In genomic region chr5:173016621-173017046, GRCh38 we compare ENCODE assay signal across 8 cellular contexts. TPM values are rescaled to one million over a fixed set of nuclear protein-coding genes. Genes with fewer than 3 reads are reported as not detected.
DNase-seq lines count a peak whose midpoint lies in the region; ATAC-seq and TF ChIP-seq lines count a peak whose summit lies in the region.

No MANE protein-coding gene starts in this region.

- dilution Hi-C loops in mammary epithelial cell (cut with HindIII; ENCODE audit: low sequenced_read_pairs) = no loop called here

- H3K4me1 ChIP-seq in mammary epithelial cell (ENCODE audit: insufficient read depth, low read length) (peaks cover 26% of the 10 kb centered on the region), suprapubic skin (peaks cover 40% of the 10 kb centered on the region)

- H3K9me3 ChIP-seq in mammary epithelial cell (replicated peaks; ENCODE audit: insufficient read depth, low read length) (no peaks in the 10 kb centered on the region), suprapubic skin (no peaks in the 10 kb centered on the region)

- intact Hi-C loops in mammary epithelial cell (cut with micrococcal nuclease) = no loop called here

- no peaks in the 10 kb centered on the region for H3K27me3 ChIP-seq in mammary epithelial cell (ENCODE audit: insufficient read depth, low read length)
- H3K27me3 ChIP-seq in layer of hippocampus (ENCODE audit: control insufficient read depth, insufficient read depth, low read length) = no peaks in the 10 kb centered on the region
- H3K27me3 ChIP-seq in suprapubic skin = no peaks in the 10 kb centered on the region

- 14% methylated on average over 4 of the region's 4 CpGs for WGBS in mammary epithelial cell (ENCODE audit: low coverage, missing lambda C conversion rate)
- WGBS in suprapubic skin = 42% methylated on average over 4 of the region's 4 CpGs

- DNase-seq in activated effector memory CD4-positive, alpha-beta T cell treated with anti-CD3 and anti-CD28 coated beads, Interleukin-2, amount 50 U/mL, for 16 hours = peak; percentile 12
- DNase-seq in activated effector memory CD4-positive, alpha-beta T cell treated with Interleukin-2 at 50 U/mL for 16 hours = no peak
- DNase-seq in mammary epithelial cell (peak; percentile 89), suprapubic skin (ENCODE audit: low spot score in 2 of 2) (peak in 1 of 2 donors; percentile 23), DMS79 (lab: John Stamatoyannopoulos, UW) (no peak), NCI-H2171 treated with DMSO at 0.1 percent for 48 hours (lab: John Stamatoyannopoulos, UW) (no peak)

- peaks cover 87% of the 10 kb centered on the region for H3K79me2 ChIP-seq in mammary epithelial cell (ENCODE audit: insufficient read depth, low read length)

- H4K20me1 ChIP-seq in mammary epithelial cell (ENCODE audit: insufficient read depth, low read length) = no peaks in the 10 kb centered on the region

- CTCF ChIA-PET in mammary epithelial cell (lab: Charles Lee; ENCODE audit: low non-redundant PET) = interaction anchor here (0.7 kb wide), 1 partner anchor 313 kb away, joined by 11 read pairs; no protein-coding TSS in a partner anchor

- H3K9ac ChIP-seq in mammary epithelial cell (ENCODE audit: insufficient read depth, low read length) = peak overlapping the region; percentile 17

- no peak overlapping the region for H2AFZ ChIP-seq in mammary epithelial cell (ENCODE audit: low read depth, low read length)

- no peak for TF ChIP-seq EP300 in suprapubic skin (IDR thresholded peaks at IDR 0.05)

- no peak for TF ChIP-seq CTCF in mammary epithelial cell (conservative IDR thresholded peaks at IDR 0.05 in 1 of 2, IDR thresholded peaks at IDR 0.05 in 1 of 2; ENCODE audit: extremely low read depth in 1 of 2, insufficient read depth in 1 of 2, low read depth in 1 of 2, low read length in 2 of 2)
- no peak for TF ChIP-seq CTCF in suprapubic skin (IDR thresholded peaks at IDR 0.05)

- no peak for TF ChIP-seq POLR2A in suprapubic skin (IDR thresholded peaks at IDR 0.05)

- no TSS peak for BruUV-seq in mammary epithelial cell (replicated peaks; lab: Mats Ljungman, UMichigan)

- H3K36me3 ChIP-seq in mammary epithelial cell (ENCODE audit: insufficient read depth, low read length) = no peaks in the 10 kb centered on the region
- H3K36me3 ChIP-seq in suprapubic skin = peaks cover 12% of the 10 kb centered on the region

- peak overlapping the region; percentile 75 for H3K4me2 ChIP-seq in mammary epithelial cell (ENCODE audit: insufficient read depth, low read depth, low read length)

- ATAC-seq in HG02642 (IDR thresholded peaks at IDR 0.05; ENCODE audit: poor library complexity, unreplicated experiment) = no peak

- in situ Hi-C loops in mammary epithelial cell (cut with MboI; ENCODE audit: low sequenced_read_pairs in 2 of 2) = no loop called here

- H3K27ac ChIP-seq in mammary epithelial cell (ENCODE audit: insufficient read depth, low read depth, low read length) = peak overlapping the region; percentile 62
- peak overlapping the region; percentile 52 for H3K27ac ChIP-seq in layer of hippocampus (ENCODE audit: low read depth, low read length)
- peak overlapping the region; percentile 59 for H3K27ac ChIP-seq in suprapubic skin

- H3K4me3 ChIP-seq in mammary epithelial cell (replicated peaks in 1 of 3; ENCODE audit: insufficient read depth in 1 of 3, low read depth in 2 of 3, low read length in 3 of 3) (no peak overlapping the region), suprapubic skin (no peak overlapping the region)

RNA-seq across cellular contexts. Expression of gene ATP6V0E1, which starts 33.1 kb away (rescaled TPM):
- total RNA-seq in mammary epithelial cell (100 to 1,000 TPM; 147 to 154 TPM), suprapubic skin (10 to 100 TPM; 73.7 to 91.3 (median 82.1) TPM)
- 213 TPM for polyA plus RNA-seq in mammary epithelial cell
- 157 TPM for polyA minus RNA-seq in mammary epithelial cell

RNA-seq across cellular contexts. Expression of gene CREBRF, which starts 39.5 kb away (rescaled TPM):
- total RNA-seq in mammary epithelial cell = 10 to 100 TPM in 1 of 2 donors, 1 to 10 TPM in 1; 8.0 to 17.2 TPM
- 1.6 TPM for polyA plus RNA-seq in mammary epithelial cell
- 17.0 TPM for polyA minus RNA-seq in mammary epithelial cell
- 10 to 100 TPM; 21.8 to 65.5 (median 28.5) TPM for total RNA-seq in suprapubic skin

RNA-seq across cellular contexts. Expression of gene RPL26L1, which starts 57.4 kb away (rescaled TPM):
- total RNA-seq in mammary epithelial cell = 10 to 100 TPM; 31.8 to 58.5 TPM
- polyA plus RNA-seq in mammary epithelial cell = 120 TPM
- polyA minus RNA-seq in mammary epithelial cell = 11.9 TPM
- total RNA-seq in suprapubic skin = 10 to 100 TPM; 14.2 to 30.7 (median 21.9) TPM

Comparison
In these comparisons a context has a peak if more than half of its experiments do, and no peak if none do; other contexts are left out.
1. DNase-seq: peak in activated effector memory CD4-positive, alpha-beta T cell treated with anti-CD3 and anti-CD28 coated beads, Interleukin-2, amount 50 U/mL, for 16 hours (single experiment) and mammary epithelial cell (single experiment); none in activated effector memory CD4-positive, alpha-beta T cell treated with Interleukin-2 at 50 U/mL for 16 hours (single experiment), DMS79 (single experiment) and NCI-H2171 treated with DMSO at 0.1 percent for 48 hours (single experiment).
2. Peak in every context shown above with its lines, with median percentiles within 50 percentile points of each other: H3K27ac ChIP-seq.